In genomic region chr5:181133610-181134231, GRCh38 we compare ENCODE assay signal across 10 cellular contexts. TPM values are rescaled to one million over a fixed set of nuclear protein-coding genes. Genes with fewer than 3 reads are reported as not detected.
DNase-seq lines count a peak whose midpoint lies in the region; ATAC-seq, FAIRE-seq and TF ChIP-seq lines count a peak whose summit lies in the region.
"Had no signal": no experiment of that assay in that cellular context is flagged by ENCODE, and none has a peak within 500 bp of the region (broad histone marks: within the 10 kb centered on the region; RNA-seq: fewer than 3 reads in every experiment).

No MANE protein-coding gene starts in this region.

- BruUV-seq in A673 (replicated peaks; lab: Mats Ljungman, UMichigan) (no TSS peak), K562 (replicated peaks; lab: Mats Ljungman, UMichigan) (no TSS peak)

- no peak for FAIRE-seq in HTR-8/SVneo (lab: Jason Lieb, UNC)
- FAIRE-seq in K562 (lab: Jason Lieb, UNC), result peak; percentile 94

- H3K4me1 ChIP-seq in A673 (ENCODE audit: insufficient read depth, low read length, poor library complexity, severe bottlenecking) (no peaks in the 10 kb centered on the region), K562 (replicated peaks in 1 of 2; ENCODE audit: control insufficient read depth in 2 of 2, insufficient read depth in 2 of 2, low read length in 2 of 2) (peaks cover 21 to 35% of the 10 kb centered on the region in 2 experiments)

- peak overlapping the region; percentile 69 for H3K4me2 ChIP-seq in K562 (ENCODE audit: insufficient read depth, low read length)

- H3K79me2 ChIP-seq in K562 (ENCODE audit: control insufficient read depth, insufficient read depth, low read length), result no peaks in the 10 kb centered on the region

- 9% methylated on average over 10 of the region's 10 CpGs for WGBS in K562 (ENCODE audit: insufficient coverage, low coverage, missing lambda C conversion rate)

- peak; percentile 60; the same call in 1 of the 2 replicates for TF ChIP-seq EP300 in K562 (IDR thresholded peaks at IDR 0.05; ENCODE audit: low read length)

- in situ Hi-C loops in K562 (cut with MboI), result loop anchor here (10.0 kb wide), 1 partner anchor 189 kb away; no protein-coding TSS in a partner anchor

- no peaks in the 10 kb centered on the region for H3K9me1 ChIP-seq in K562 (ENCODE audit: control insufficient read depth, insufficient read depth, low read length)

- no peak for TF ChIP-seq POLR2A in K562 (conservative IDR thresholded peaks at IDR 0.05)

- H3K27me3 Mint-ChIP-seq in nephron progenitor cell (ENCODE audit: low read depth, poor library complexity), result peaks cover 32% of the 10 kb centered on the region

- DNase-seq in A673 (ENCODE audit: low spot score) (peak; percentile 24), HTR-8/SVneo (ENCODE audit: insufficient read length, low spot score) (peak; percentile 57), K562 (ENCODE audit: extremely low read depth in 1 of 4, low spot score in 3 of 4) (peak; percentile 85 to 95 (median 88)), kidney glomerular epithelial cell (lab: John Stamatoyannopoulos, UW) (peak; percentile 19), HEK293T (ENCODE audit: extremely low spot score) (no peak), WERI-Rb-1 (no peak), nephron progenitor cell (no peak)
- DNase-seq: Karpas-422 had no signal

- intact Hi-C loops in A673 (cut with micrococcal nuclease; ENCODE audit: unreplicated experiment) (no loop called here), K562 (cut with micrococcal nuclease) (no loop called here)

- no peak for TF ChIP-seq CTCF in A673 (conservative IDR thresholded peaks at IDR 0.05; ENCODE audit: low read depth, low read length)
- no peak for TF ChIP-seq CTCF in K562 (IDR thresholded peaks at IDR 0.05 in 2 of 3, conservative IDR thresholded peaks at IDR 0.05 in 1 of 3; ENCODE audit: insufficient read depth in 2 of 3, low read depth in 1 of 3, low read length in 3 of 3)
- no peak for TF ChIP-seq CTCF in WERI-Rb-1 (IDR thresholded peaks at IDR 0.05; ENCODE audit: low read depth, low read length)
- TF ChIP-seq CTCF in nephron progenitor cell (IDR thresholded peaks at IDR 0.05), result no peak

- peak overlapping the region; percentile 54 to 75; a peak in 3 of 4 replicates for H3K9ac ChIP-seq in K562 (ENCODE audit: insufficient read depth in 1 of 2, low read depth in 2 of 2, low read length in 2 of 2)

- POLR2A ChIA-PET in A673 (lab: Charles Lee; ENCODE audit: low non-redundant PET) (no interaction called here), K562 (lab: Yijun Ruan, JAX) (interaction anchor here (0.5 to 1.1 kb wide), 4 partner anchors 13 to 270 kb away, joined by 3 to 5 read pairs (median 3); partner anchors contain the start of gene OR2V2), HEK293T (lab: Yijun Ruan, JAX) (no interaction called here)

- H3K27ac ChIP-seq in A673 (ENCODE audit: low read depth, low read length, poor library complexity, severe bottlenecking) (no peak overlapping the region), K562 (ENCODE audit: extremely low read depth, low read depth, low read length) (peak overlapping the region; percentile 64), WERI-Rb-1 (no peak overlapping the region)
- H3K27ac ChIP-seq: VCaP had no signal

- H3K4me3 ChIP-seq in A673 (ENCODE audit: low read depth, low read length, poor library complexity, severe bottlenecking) (no peak overlapping the region), K562 (no peak overlapping the region), WERI-Rb-1 (ENCODE audit: low read depth, low read length) (no peak overlapping the region)

- peak overlapping the region; percentile 78 for H2AFZ ChIP-seq in K562 (ENCODE audit: low read depth, low read length)

- no peaks in the 10 kb centered on the region for H4K20me1 ChIP-seq in K562 (replicated peaks; ENCODE audit: control insufficient read depth, insufficient read depth, low read length)

- no peak for TF ChIP-seq RAD21 in K562 (CRISPR knock-in tag; conservative IDR thresholded peaks at IDR 0.05 in 1 of 2, IDR thresholded peaks at IDR 0.05 in 1 of 2)

- H3K36me3 Mint-ChIP-seq in nephron progenitor cell (ENCODE audit: low read depth), result no peaks in the 10 kb centered on the region

- H3K9me3 ChIP-seq in A673 (ENCODE audit: low read depth, low read length, poor library complexity, severe bottlenecking) (peaks cover 7% of the 10 kb centered on the region), K562 (replicated peaks; ENCODE audit: control insufficient read depth, insufficient read depth, low read depth, low read length) (peaks cover 6% of the 10 kb centered on the region; the same call in 1 of the 2 replicates), WERI-Rb-1 (ENCODE audit: severe bottlenecking) (no peaks in the 10 kb centered on the region)

- H3K4me1 Mint-ChIP-seq in nephron progenitor cell, result peaks cover 13% of the 10 kb centered on the region

- H3K4me3 Mint-ChIP-seq in nephron progenitor cell, result no peak overlapping the region

- CTCF ChIA-PET in A673 (lab: Charles Lee) (no interaction called here), K562 (lab: Yijun Ruan, JAX; ENCODE audit: low intra/inter-chr PET ratio) (interaction anchor here (0.6 kb wide), 1 partner anchor 40 kb away, joined by 3 read pairs; no protein-coding TSS in a partner anchor), HEK293T (lab: Yijun Ruan, JAX) (no interaction called here)

- no peaks in the 10 kb centered on the region for H3K36me3 ChIP-seq in A673 (ENCODE audit: insufficient read depth, low read length, poor library complexity, severe bottlenecking)
- no peaks in the 10 kb centered on the region for H3K36me3 ChIP-seq in K562 (ENCODE audit: control insufficient read depth, insufficient read depth, low read length)
- H3K36me3 ChIP-seq in WERI-Rb-1, result no peaks in the 10 kb centered on the region

- peaks cover 25% of the 10 kb centered on the region for H3K9me3 Mint-ChIP-seq in nephron progenitor cell

- H3K27ac Mint-ChIP-seq in nephron progenitor cell, result no peak overlapping the region

- ATAC-seq in K562 (peak; percentile 84), GM18498 (IDR thresholded peaks at IDR 0.05; ENCODE audit: unreplicated experiment) (no peak)

- H3K27me3 ChIP-seq in A673 (replicated peaks; ENCODE audit: insufficient read depth, low read depth, low read length, poor library complexity) (peaks cover 45% of the 10 kb centered on the region), K562 (ENCODE audit: control insufficient read depth in 2 of 2, insufficient read depth in 2 of 2, low read length in 2 of 2) (no peaks in the 10 kb centered on the region), WERI-Rb-1 (ENCODE audit: insufficient read depth, low read depth, severe bottlenecking) (peaks cover 20% of the 10 kb centered on the region)

TF ChIP-seq in K562, 482 proteins besides CTCF, POLR2A, EP300 and RAD21 (continues in another document):
- no peak for TF ChIP-seq ZNF311 (CRISPR knock-in tag; IDR thresholded peaks at IDR 0.05)
- peak; percentile 90 for TF ChIP-seq SMARCE1 (IDR thresholded peaks at IDR 0.05)
- TF ChIP-seq ZNF830 (CRISPR knock-in tag; IDR thresholded peaks at IDR 0.05), result no peak
- TF ChIP-seq SMARCA4 (IDR thresholded peaks at IDR 0.05), result peak; percentile 90
- TF ChIP-seq ZNF668 (CRISPR knock-in tag; IDR thresholded peaks at IDR 0.05), result no peak

TF ChIP-seq in HEK293T, 16 proteins besides CTCF, POLR2A, EP300 and RAD21 (continues in another document):
- TF ChIP-seq FOXA1 (IDR thresholded peaks at IDR 0.05) (no peak), HDGF (IDR thresholded peaks at IDR 0.05; ENCODE audit: borderline replicate concordance) (no peak), SUZ12 (IDR thresholded peaks at IDR 0.05) (no peak), BHLHE40 (IDR thresholded peaks at IDR 0.05; ENCODE audit: borderline replicate concordance) (no peak), L3MBTL2 (conservative IDR thresholded peaks at IDR 0.05) (no peak), FOXK2 (IDR thresholded peaks at IDR 0.05) (no peak), LEF1 (IDR thresholded peaks at IDR 0.05; ENCODE audit: borderline replicate concordance) (no peak)

RNA-seq across cellular contexts. Expression of gene OR2V1, which starts 2.8 kb away (rescaled TPM):
- total RNA-seq in A673 (2021), result not detected in 2 replicates
- not detected in 2 replicates for total RNA-seq in K562 (2011; cell fraction: chromatin; rRNA removed; ENCODE audit: low replicate concordance)
- total RNA-seq in K562 (2011; cell fraction: nucleolus; rRNA removed), result not detected in 2 replicates
- not detected in 2 replicates for total RNA-seq in K562 (2011; cell fraction: nucleoplasm; rRNA removed)
- total RNA-seq in K562 (2014; rRNA removed), result 0.08 TPM in 1 of 2 replicates, not detected in the other
- total RNA-seq in K562 (2014; rRNA removed; fragmentation: Illumina TruSeq; extraction: Trizol), result 0.04 TPM in 1 of 2 replicates, not detected in the other
- not detected in 2 replicates for total RNA-seq in K562 (2015; rRNA removed; fragmentation: Illumina TruSeq; extraction: Trizol)
- 0.07 TPM in 1 of 2 replicates, not detected in the other for total RNA-seq in K562 (2021)
- polyA plus RNA-seq in K562 (2011; rRNA removed), result 0.05 and 0.15 TPM in 2 replicates
- 0.03 TPM in 2 replicates for polyA plus RNA-seq in K562 (2011; cell fraction: cytosol; rRNA removed)
- polyA plus RNA-seq in K562 (2011; cell fraction: nucleus; rRNA removed), result not detected in 2 replicates
- polyA plus RNA-seq in K562 (2012), result 0.06 and 0.08 TPM in 2 replicates
- 0.10 TPM in 1 of 2 replicates, not detected in the other for polyA plus RNA-seq in K562 (2014; fragmentation: Illumina TruSeq; extraction: Trizol)
- under 1 TPM; 0.15 to 0.28 TPM for polyA plus RNA-seq in K562 (2014; fragmentation: Nextera tagmentation; extraction: Ambion mirVana)
- polyA plus RNA-seq in K562 (2014; rRNA removed), result 0.07 TPM in 1 of 2 replicates, not detected in the other
- polyA minus RNA-seq in K562 (2011; rRNA and poly(A)+ RNA removed), result 0.12 TPM in 1 of 2 replicates, not detected in the other
- polyA minus RNA-seq in K562 (2011; cell fraction: cytosol; rRNA and poly(A)+ RNA removed), result not detected in 2 replicates
- not detected in 2 replicates for polyA minus RNA-seq in K562 (2011; cell fraction: nucleus; rRNA and poly(A)+ RNA removed)

RNA-seq across cellular contexts. Expression of gene OR2V2, which starts 13.7 kb away (rescaled TPM):
- total RNA-seq in A673 (2021) (not detected in 2 replicates), K562 (2014; rRNA removed) (not detected in 2 replicates), K562 (2014; rRNA removed; fragmentation: Illumina TruSeq; extraction: Trizol) (not detected in 2 replicates), K562 (2015; rRNA removed; fragmentation: Illumina TruSeq; extraction: Trizol) (not detected in 2 replicates), K562 (2021) (not detected in 2 replicates)
- total RNA-seq in K562 (2011; cell fraction: chromatin; rRNA removed; ENCODE audit: low replicate concordance), result not detected in 2 replicates
- not detected in 2 replicates for total RNA-seq in K562 (2011; cell fraction: nucleolus; rRNA removed)
- not detected in 2 replicates for total RNA-seq in K562 (2011; cell fraction: nucleoplasm; rRNA removed)
- polyA plus RNA-seq in K562 (2011; rRNA removed) (not detected in 2 replicates), K562 (2014; fragmentation: Illumina TruSeq; extraction: Trizol) (not detected in 2 replicates), K562 (2014; fragmentation: Nextera tagmentation; extraction: Ambion mirVana) (under 1 TPM in 1 of 2 experiments, not detected in 1; 0.01 TPM), K562 (2014; rRNA removed) (not detected in 2 replicates)
- polyA plus RNA-seq in K562 (2011; cell fraction: cytosol; rRNA removed), result not detected in 2 replicates
- not detected in 2 replicates for polyA plus RNA-seq in K562 (2011; cell fraction: nucleus; rRNA removed)
- polyA plus RNA-seq in K562 (2012), result not detected in 2 replicates
- not detected in 2 replicates for polyA minus RNA-seq in K562 (2011; rRNA and poly(A)+ RNA removed)
- polyA minus RNA-seq in K562 (2011; cell fraction: cytosol; rRNA and poly(A)+ RNA removed), result not detected in 2 replicates
- not detected in 2 replicates for polyA minus RNA-seq in K562 (2011; cell fraction: nucleus; rRNA and poly(A)+ RNA removed)

Comparison
In these comparisons a context has a peak if more than half of its experiments do, and no peak if none do; other contexts are left out.
1. DNase-seq: peak in A673 (single experiment), HTR-8/SVneo (single experiment), K562 (4 of 4) and kidney glomerular epithelial cell (single experiment); none in HEK293T (single experiment), WERI-Rb-1 (single experiment) and nephron progenitor cell (single experiment).